In genomic region chr9:107286057-107286456, GRCh38 we compare ENCODE assay signal across 9 cellular contexts. TPM values are rescaled to one million over a fixed set of nuclear protein-coding genes. Genes with fewer than 3 reads are reported as not detected.
A peak's percentile ranks its signal among the peaks of the same experiment; 100 is the strongest.
DNase-seq lines count a peak whose midpoint lies in the region; ATAC-seq and TF ChIP-seq lines count a peak whose summit lies in the region.
"Had no signal": no experiment of that assay in that cellular context is flagged by ENCODE, and none has a peak within 500 bp of the region (broad histone marks: within the 10 kb centered on the region; RNA-seq: fewer than 3 reads in every experiment).

No MANE protein-coding gene starts in this region.

- H3K27me3 Mint-ChIP-seq in T-helper 2 cell treated with Interferon-gamma antibody and Interleukin-4, amounts not matched to agents 5 μg/mL and 100 μg/mL, for 36 hours (ENCODE audit: low read depth): no peaks in the 10 kb centered on the region

- no peak for TF ChIP-seq EP300 in sigmoid colon (IDR thresholded peaks at IDR 0.05)
- no peak for TF ChIP-seq EP300 in tibial nerve (IDR thresholded peaks at IDR 0.05)

- WGBS in sigmoid colon, 2 donors: 31 to 41% methylated on average over 2 of the region's 2 CpGs
- WGBS in tibial nerve, 2 donors: 39 to 50% methylated on average over 2 of the region's 2 CpGs

- no peak overlapping the region for H2AFZ ChIP-seq in fibroblast of lung (ENCODE audit: low read length)

- peaks cover 24% of the 10 kb centered on the region for H3K36me3 ChIP-seq in RWPE2 (ENCODE audit: low read depth)
- H3K36me3 ChIP-seq in fibroblast of lung (ENCODE audit: control insufficient read depth, insufficient read depth, low read length): no peaks in the 10 kb centered on the region
- H3K36me3 ChIP-seq in sigmoid colon: no peaks in the 10 kb centered on the region
- H3K36me3 ChIP-seq in tibial nerve: no peaks in the 10 kb centered on the region
- H3K36me3 ChIP-seq: uterus had no signal

- H3K27ac ChIP-seq in RWPE2 (ENCODE audit: poor library complexity, severe bottlenecking) (no peak overlapping the region), fibroblast of lung (ENCODE audit: insufficient read depth, low read length) (peak overlapping the region; percentile 29), sigmoid colon (peak overlapping the region in 3 of 4 donors; percentile 99 to 100 (median 99)), tibial nerve (peak overlapping the region in 2 of 4 donors; percentile 99)

- H3K36me3 Mint-ChIP-seq in T-helper 2 cell treated with Interferon-gamma antibody and Interleukin-4, amounts not matched to agents 5 μg/mL and 100 μg/mL, for 36 hours (ENCODE audit: low read depth): peaks cover 14% of the 10 kb centered on the region

- TF ChIP-seq POLR2A in sigmoid colon (IDR thresholded peaks at IDR 0.05) (no peak), tibial nerve (IDR thresholded peaks at IDR 0.05) (no peak)

- no peak for ATAC-seq in RWPE2 (ENCODE audit: low read depth)

- DNase-seq in T-helper 2 cell treated with Interferon-gamma antibody and Interleukin-4, amounts not matched to agents 5 μg/mL and 100 μg/mL, for 36 hours (ENCODE audit: low spot score): no peak
- DNase-seq in T-helper 2 cell (no peak), RWPE2 (ENCODE audit: low spot score) (no peak), fibroblast of lung (ENCODE audit: low read depth in 2 of 2) (peak; percentile 26 to 61), sigmoid colon (no peak), COLO829 (ENCODE audit: low spot score) (no peak), tibial nerve (ENCODE audit: low spot score in 2 of 2) (no peak), GOT3 (lab: John Stamatoyannopoulos, UW) (no peak)
- DNase-seq: uterus had no signal

- H3K27ac Mint-ChIP-seq in T-helper 2 cell treated with Interferon-gamma antibody and Interleukin-4, amounts not matched to agents 5 μg/mL and 100 μg/mL, for 36 hours: no peak overlapping the region

- no peak overlapping the region for H3K9ac ChIP-seq in fibroblast of lung (ENCODE audit: insufficient read depth, low read length)

- intact Hi-C loops in sigmoid colon (cut with DNase I): loop anchor here (10.0 kb wide), 3 partner anchors 349 to 769 kb away; no protein-coding TSS in a partner anchor

- H3K27me3 ChIP-seq in RWPE2 (ENCODE audit: insufficient read depth, poor library complexity, severe bottlenecking) (no peaks in the 10 kb centered on the region), fibroblast of lung (ENCODE audit: control insufficient read depth, insufficient read depth, low read length) (no peaks in the 10 kb centered on the region), sigmoid colon (no peaks in the 10 kb centered on the region), tibial nerve (no peaks in the 10 kb centered on the region)
- H3K27me3 ChIP-seq: uterus had no signal

- H3K4me3 ChIP-seq in RWPE2 (ENCODE audit: severe bottlenecking): peak overlapping the region; percentile 89
- peak overlapping the region; percentile 75 to 99 (median 90) for H3K4me3 ChIP-seq in fibroblast of lung (replicated peaks in 1 of 4; ENCODE audit: control extremely low read depth in 1 of 4, insufficient read depth in 1 of 4, low read depth in 3 of 4, low read length in 4 of 4)
- peak overlapping the region; percentile 2 to 99 (median 96) for H3K4me3 ChIP-seq in sigmoid colon
- peak overlapping the region in 2 of 4 donors; percentile 77 to 94 for H3K4me3 ChIP-seq in tibial nerve

- no peaks in the 10 kb centered on the region for H3K9me3 Mint-ChIP-seq in T-helper 2 cell treated with Interferon-gamma antibody and Interleukin-4, amounts not matched to agents 5 μg/mL and 100 μg/mL, for 36 hours

- peaks cover 80% of the 10 kb centered on the region for H3K79me2 ChIP-seq in fibroblast of lung (ENCODE audit: control insufficient read depth, insufficient read depth, low read length)

- peaks cover 17% of the 10 kb centered on the region for H4K20me1 ChIP-seq in fibroblast of lung (ENCODE audit: control insufficient read depth, extremely low read depth, insufficient read depth, low read length)

- H3K4me2 ChIP-seq in fibroblast of lung (ENCODE audit: extremely low read depth, insufficient read depth, low read length): peak overlapping the region; percentile 90

- TF ChIP-seq CTCF in RWPE2 (IDR thresholded peaks at IDR 0.05; ENCODE audit: poor library complexity, severe bottlenecking) (no peak), fibroblast of lung (conservative IDR thresholded peaks at IDR 0.05 in 1 of 2, IDR thresholded peaks at IDR 0.05 in 1 of 2; ENCODE audit: low read depth in 1 of 2, low read length in 2 of 2) (no peak), sigmoid colon (IDR thresholded peaks at IDR 0.05) (no peak), tibial nerve (IDR thresholded peaks at IDR 0.05) (no peak)

- H3K4me1 Mint-ChIP-seq in T-helper 2 cell treated with Interferon-gamma antibody and Interleukin-4, amounts not matched to agents 5 μg/mL and 100 μg/mL, for 36 hours (ENCODE audit: low read depth): peaks cover 47% of the 10 kb centered on the region

- H3K4me1 ChIP-seq in RWPE2 (ENCODE audit: insufficient read depth, poor library complexity, severe bottlenecking) (peaks cover 23% of the 10 kb centered on the region), fibroblast of lung (ENCODE audit: control insufficient read depth, extremely low read depth, insufficient read depth, low read length) (peaks cover 8% of the 10 kb centered on the region), sigmoid colon (peaks cover 0 to 73% (median 53%) of the 10 kb centered on the region in 4 donors), tibial nerve (peaks cover 3 to 69% (median 23%) of the 10 kb centered on the region in 4 donors)

- no peaks in the 10 kb centered on the region for H3K9me3 ChIP-seq in RWPE2 (ENCODE audit: severe bottlenecking)
- no peaks in the 10 kb centered on the region for H3K9me3 ChIP-seq in fibroblast of lung (ENCODE audit: control insufficient read depth, insufficient read depth, low read depth, low read length)
- H3K9me3 ChIP-seq in sigmoid colon: no peaks in the 10 kb centered on the region
- H3K9me3 ChIP-seq in tibial nerve: no peaks in the 10 kb centered on the region
- H3K9me3 ChIP-seq: uterus had no signal

- H3K4me3 Mint-ChIP-seq in T-helper 2 cell treated with Interferon-gamma antibody and Interleukin-4, amounts not matched to agents 5 μg/mL and 100 μg/mL, for 36 hours: peak overlapping the region; percentile 91

RNA-seq across cellular contexts. Expression of gene RAD23B, which starts 3.0 kb away (rescaled TPM):
- total RNA-seq in fibroblast of lung (101 and 156 TPM in 2 replicates), sigmoid colon (10 to 100 TPM; 61.9 to 74.3 (median 66.4) TPM), tibial nerve (10 to 100 TPM; 87.3 to 98.6 (median 93.1) TPM)
- polyA plus RNA-seq in fibroblast of lung (356 and 607 TPM in 2 replicates), sigmoid colon (10 to 100 TPM; 58.3 to 66.8 (median 61.2) TPM)
- polyA plus RNA-seq in fibroblast of lung (2012): 168 and 353 TPM in 2 replicates
- polyA minus RNA-seq in fibroblast of lung (ENCODE audit: low replicate concordance): 115 and 121 TPM in 2 replicates

Comparison
In these comparisons a context has a peak if more than half of its experiments do, and no peak if none do; other contexts are left out.
1. DNase-seq: peak in fibroblast of lung (2 of 2); none in T-helper 2 cell treated with Interferon-gamma antibody and Interleukin-4, amounts not matched to agents 5 μg/mL and 100 μg/mL, for 36 hours (single experiment), T-helper 2 cell (0 of 5), RWPE2 (single experiment), sigmoid colon (single experiment), COLO829 (single experiment), tibial nerve (0 of 2) and GOT3 (single experiment).